Comparison of ENCODE assay signal across 8 cellular contexts in genomic region chrX:49727847-49728246, GRCh38. TPM values are rescaled to one million over a fixed set of nuclear protein-coding genes. Genes with fewer than 3 reads are reported as not detected.
"Had no signal": no experiment of that assay in that cellular context is flagged by ENCODE, and none has a peak within 500 bp of the region (broad histone marks: within the 10 kb centered on the region; RNA-seq: fewer than 3 reads in every experiment).

No MANE protein-coding gene starts in this region.

- ATAC-seq: HCT116, K562 had no signal

- H3K9me3 Mint-ChIP-seq: HFFc6 had no signal

- H3K36me3 ChIP-seq: HAP-1 had no signal

- H3K4me1 ChIP-seq: HAP-1 had no signal

- DNase-seq: GOT3, H7, HFFc6, IMR-90 had no signal

- H3K4me3 Mint-ChIP-seq: HFFc6 had no signal

- H3K4me3 ChIP-seq: HAP-1, K562 had no signal

- H3K9me3 ChIP-seq: HAP-1 had no signal

- H3K27ac Mint-ChIP-seq: HFFc6 had no signal

RNA-seq across cellular contexts. Expression of gene PAGE1, which starts 32.1 kb away (rescaled TPM):
- total RNA-seq: H7, HT-29, IMR-90 had no signal
- polyA plus RNA-seq: IMR-90 had no signal
